In genomic region chr3:152657002-152657400, GRCh38 we compare ENCODE assay signal across 19 cellular contexts.
A peak's percentile ranks its signal among the peaks of the same experiment; 100 is the strongest.
DNase-seq lines count a peak whose midpoint lies in the region; ATAC-seq, FAIRE-seq and TF ChIP-seq lines count a peak whose summit lies in the region.
"Had no signal": no experiment of that assay in that cellular context is flagged by ENCODE, and none has a peak within 500 bp of the region (broad histone marks: within the 10 kb centered on the region; RNA-seq: fewer than 3 reads in every experiment).

No MANE protein-coding gene starts in this region.

- CTCF ChIA-PET in HEK293 (lab: Yijun Ruan, JAX) = interaction anchor here (0.7 kb wide), 1 partner anchor 13 kb away, joined by 3 read pairs; no protein-coding TSS in a partner anchor

- intact Hi-C loops in posterior vena cava (cut with DNase I) = no loop called here

- DNase-seq in caudate nucleus (lab: John Stamatoyannopoulos, UW) (no peak), substantia nigra (lab: John Stamatoyannopoulos, UW) (no peak), D721Med (ENCODE audit: insufficient read length, low spot score) (no peak), posterior vena cava (ENCODE audit: low spot score) (no peak)
- no peak for DNase-seq in activated CD4-positive, alpha-beta T cell treated with anti-CD3 and anti-CD28 coated beads, Interleukin-2, amount 50 U/mL, for 4 hours
- DNase-seq: activated CD8-positive, alpha-beta T cell treated with anti-CD3 and anti-CD28 coated beads, Interleukin-2, amount 10 ng/mL, durations not matched to agents 7 days and 5 days; cortex of kidney; GOT3; mammary epithelial cell; NCI-H1092 treated with DMSO at 0.1 percent for 48 hours; occipital lobe; SIG-M5; small intestine had no signal

- TF ChIP-seq CTCF in HEK293 (tag by site-specific recombination; IDR thresholded peaks at IDR 0.05) (no peak), D721Med (IDR thresholded peaks at IDR 0.05; ENCODE audit: insufficient read depth, missing control alignments) (no peak)

- no peak overlapping the region for H3K4me3 ChIP-seq in HEK293 (ENCODE audit: low read depth, low read length)
- peak overlapping the region; percentile 48; the same call in 1 of the 2 replicates for H3K4me3 ChIP-seq in iPS-20b (ENCODE audit: low read length)

- POLR2A ChIA-PET in HEK293 (lab: Yijun Ruan, JAX) = no interaction called here

- H3K27me3 ChIP-seq in iPS-20b (ENCODE audit: insufficient read depth, low read length) = no peaks in the 10 kb centered on the region

- peak overlapping the region; percentile 49; the same call in 1 of the 2 replicates for H3K9ac ChIP-seq in iPS-20b (ENCODE audit: low read depth, low read length)

- H3K4me1 ChIP-seq in HEK293 (ENCODE audit: control insufficient read depth, insufficient read depth, low read length) = no peaks in the 10 kb centered on the region
- peaks cover 38% of the 10 kb centered on the region for H3K4me1 ChIP-seq in iPS-20b (ENCODE audit: insufficient read depth, low read length)

- H3K9me3 ChIP-seq in HEK293 (ENCODE audit: control insufficient read depth, insufficient read depth, low read depth, low read length) = no peaks in the 10 kb centered on the region
- H3K9me3 ChIP-seq in iPS-20b (ENCODE audit: insufficient read depth, low read depth, low read length) = peaks cover 5% of the 10 kb centered on the region

- H3K27ac ChIP-seq in HEK293 (ENCODE audit: extremely low read depth, low read depth, low read length) (no peak overlapping the region), caudate nucleus (ENCODE audit: low read depth, low read length) (peak overlapping the region; percentile 71), iPS-20b (ENCODE audit: low read length) (peak overlapping the region; percentile 25), substantia nigra (ENCODE audit: low read depth, low read length, poor library complexity, severe bottlenecking) (peak overlapping the region; percentile 51)

- FAIRE-seq in D721Med (lab: Jason Lieb, UNC) = no peak
- FAIRE-seq: small intestine, urothelium cell line had no signal

- no peaks in the 10 kb centered on the region for H3K36me3 ChIP-seq in HEK293 (ENCODE audit: control insufficient read depth in 2 of 2, insufficient read depth in 1 of 2, low read length in 2 of 2)
- H3K36me3 ChIP-seq in iPS-20b (ENCODE audit: insufficient read depth, low read depth, low read length) = no peaks in the 10 kb centered on the region

- ATAC-seq in GM18498 (IDR thresholded peaks at IDR 0.05; ENCODE audit: unreplicated experiment) = no peak
- ATAC-seq: activated CD8-positive, alpha-beta T cell treated with anti-CD3 and anti-CD28 coated beads, Interleukin-2, amount 10 ng/mL, durations not matched to agents 7 days and 5 days; activated T-helper 17 cell treated with anti-CD3 and anti-CD28 coated beads, Interleukin-2, amount 50 U/mL, for 72 hours; stimulated activated memory B cell treated with anti-CD40 and anti-IgM and Interleukin-4, amounts not matched to agents 10 μg/mL and 1 μg/mL and 100 μg/mL, for 72 hours had no signal

TF ChIP-seq in HEK293, 187 proteins besides CTCF, POLR2A, EP300 and RAD21:
- 0 out of 2 replicates have a peak, but pooled peaks have one; percentile 70 for TF ChIP-seq TRIM28 (IDR thresholded peaks at IDR 0.05; ENCODE audit: borderline replicate concordance, low read length)
- TF ChIP-seq GLI4 (tag by site-specific recombination; IDR thresholded peaks at IDR 0.05) = no peak
